Comparison of ENCODE assay signal across 18 cellular contexts in the genomic region with DNA sequence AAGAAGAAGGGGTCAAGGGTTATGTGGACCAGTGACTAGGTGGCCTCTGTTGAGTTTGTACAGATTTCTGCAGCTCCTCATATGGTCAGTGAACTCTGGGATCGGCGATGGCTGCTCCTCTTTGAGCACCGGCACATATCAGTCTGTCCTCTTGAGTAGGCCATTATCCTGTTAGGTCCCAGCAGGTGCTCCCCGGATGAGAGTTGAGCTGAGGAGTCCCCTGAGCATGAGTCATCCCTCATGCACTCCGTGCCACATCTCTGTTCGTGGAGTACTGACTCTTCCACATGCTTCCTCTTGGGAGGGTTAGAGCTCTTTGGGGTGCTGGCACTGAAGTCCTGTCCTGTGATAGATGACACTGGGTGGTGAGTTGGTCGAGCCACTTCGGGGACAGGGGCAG.
"Had no signal": no experiment of that assay in that cellular context is flagged by ENCODE, and none has a peak within 500 bp of the region (broad histone marks: within the 10 kb centered on the region; RNA-seq: fewer than 3 reads in every experiment).

No MANE protein-coding gene starts in this region.

- H3K36me3 ChIP-seq: cardiac muscle cell, left lung, tibial artery, WERI-Rb-1 had no signal

- H3K4me1 Mint-ChIP-seq: activated naive CD8-positive, alpha-beta T cell treated with anti-CD3 and anti-CD28 coated beads for 36 hours had no signal

- DNase-seq: activated CD4-positive, alpha-beta T cell treated with anti-CD3 and anti-CD28 coated beads, Interleukin-2, amount 50 U/mL, for 4 hours; activated naive CD8-positive, alpha-beta T cell treated with anti-CD3 and anti-CD28 coated beads for 36 hours; amniotic stem cell; effector memory CD8-positive, alpha-beta T cell; foreskin fibroblast; glutamatergic neuron; hippocampal formation; kidney; left lung; mammary epithelial cell; stimulated activated naive CD8-positive, alpha-beta T cell treated with anti-CD3 and anti-CD28 coated beads, Interleukin-15, Interleukin-2, amounts not matched to agents 100 U/mL and 50 U/mL, for 24 hours; substantia nigra; T-helper 2 cell; tibial artery; WERI-Rb-1 had no signal

- H3K27ac Mint-ChIP-seq: activated naive CD8-positive, alpha-beta T cell treated with anti-CD3 and anti-CD28 coated beads for 36 hours; effector memory CD8-positive, alpha-beta T cell; progenitor cell of endocrine pancreas had no signal

- H3K4me3 ChIP-seq: cardiac muscle cell, left lung, skin epidermis, tibial artery had no signal

- H3K27me3 Mint-ChIP-seq: activated naive CD8-positive, alpha-beta T cell treated with anti-CD3 and anti-CD28 coated beads for 36 hours; effector memory CD8-positive, alpha-beta T cell; progenitor cell of endocrine pancreas had no signal

- H3K9me3 Mint-ChIP-seq: activated naive CD8-positive, alpha-beta T cell treated with anti-CD3 and anti-CD28 coated beads for 36 hours; effector memory CD8-positive, alpha-beta T cell had no signal

- ATAC-seq: effector memory CD8-positive, alpha-beta T cell; left lung; stimulated activated naive CD8-positive, alpha-beta T cell treated with anti-CD3 and anti-CD28 coated beads, Interleukin-15, Interleukin-2, amounts not matched to agents 100 U/mL and 50 U/mL, for 24 hours had no signal

- H3K27ac ChIP-seq: cardiac muscle cell, left lung, skin epidermis, tibial artery, WERI-Rb-1 had no signal

- H3K4me3 Mint-ChIP-seq: activated naive CD8-positive, alpha-beta T cell treated with anti-CD3 and anti-CD28 coated beads for 36 hours; effector memory CD8-positive, alpha-beta T cell had no signal

- H3K27me3 ChIP-seq: left lung, tibial artery had no signal

- H3K4me1 ChIP-seq: left lung, tibial artery had no signal

- H3K36me3 Mint-ChIP-seq: activated naive CD8-positive, alpha-beta T cell treated with anti-CD3 and anti-CD28 coated beads for 36 hours had no signal

- H3K9me3 ChIP-seq: left lung, tibial artery had no signal
